Comparison of ENCODE assay signal across 22 cellular contexts in genomic region chr1:247246325-247247115, GRCh38. TPM values are rescaled to one million over a fixed set of nuclear protein-coding genes. Genes with fewer than 3 reads are reported as not detected.
DNase-seq lines count a peak whose midpoint lies in the region; ATAC-seq, FAIRE-seq and TF ChIP-seq lines count a peak whose summit lies in the region.
"Had no signal": no experiment of that assay in that cellular context is flagged by ENCODE, and none has a peak within 500 bp of the region (broad histone marks: within the 10 kb centered on the region; RNA-seq: fewer than 3 reads in every experiment).

No MANE protein-coding gene starts in this region.

- H3K4me2 ChIP-seq in K562 (ENCODE audit: insufficient read depth, low read length), result no peak overlapping the region

- no peaks in the 10 kb centered on the region for H3K36me3 ChIP-seq in K562 (ENCODE audit: control insufficient read depth, insufficient read depth, low read length)
- no peaks in the 10 kb centered on the region for H3K36me3 ChIP-seq in small intestine (ENCODE audit: control insufficient read depth in 2 of 2, insufficient read depth in 2 of 2, low read length in 2 of 2)

- H3K79me2 ChIP-seq in K562 (ENCODE audit: control insufficient read depth, insufficient read depth, low read length), result no peaks in the 10 kb centered on the region

- TF ChIP-seq EP300 in K562 (IDR thresholded peaks at IDR 0.05; ENCODE audit: low read length), result no peak

- no peak overlapping the region for H3K9ac ChIP-seq in K562 (ENCODE audit: insufficient read depth in 1 of 2, low read depth in 2 of 2, low read length in 2 of 2)

- intact Hi-C loops in K562 (cut with micrococcal nuclease), result no loop called here

- H3K27me3 ChIP-seq in K562 (ENCODE audit: control insufficient read depth in 2 of 2, insufficient read depth in 2 of 2, low read length in 2 of 2), result no peaks in the 10 kb centered on the region
- no peaks in the 10 kb centered on the region for H3K27me3 ChIP-seq in small intestine (ENCODE audit: control insufficient read depth in 2 of 2, insufficient read depth in 2 of 2, low read length in 2 of 2)

- ATAC-seq in K562, result no peak
- ATAC-seq: HCT116 had no signal

- in situ Hi-C loops in K562 (cut with MboI), result no loop called here

- POLR2A ChIA-PET in K562 (lab: Yijun Ruan, JAX), result no interaction called here

- H3K9me3 ChIP-seq in K562 (replicated peaks; ENCODE audit: control insufficient read depth, insufficient read depth, low read depth, low read length) (peaks cover 10% of the 10 kb centered on the region; the same call in 1 of the 2 replicates), small intestine (ENCODE audit: control insufficient read depth, low read depth) (peaks cover 2% of the 10 kb centered on the region)

- TF ChIP-seq RAD21 in K562 (CRISPR knock-in tag; conservative IDR thresholded peaks at IDR 0.05 in 1 of 2, IDR thresholded peaks at IDR 0.05 in 1 of 2), result no peak

- no peak for TF ChIP-seq POLR2A in K562 (conservative IDR thresholded peaks at IDR 0.05)

- no peak for DNase-seq in K562 (ENCODE audit: extremely low read depth in 1 of 4, low spot score in 3 of 4)
- DNase-seq in small intestine, result no peak
- DNase-seq in NCI-H128 (lab: John Stamatoyannopoulos, UW; ENCODE audit: unreplicated experiment), result no peak
- no peak for DNase-seq in NCI-H1930 (lab: John Stamatoyannopoulos, UW)
- DNase-seq: ACHN; Caco-2; CD4-positive, alpha-beta T cell; DMS153; DMS79; GF-D8; GOT3; H7; HFFc6 had no signal

- no peaks in the 10 kb centered on the region for H3K9me1 ChIP-seq in K562 (ENCODE audit: control insufficient read depth, insufficient read depth, low read length)

- no peak overlapping the region for H3K27ac ChIP-seq in K562 (ENCODE audit: extremely low read depth, low read depth, low read length)
- no peak overlapping the region for H3K27ac ChIP-seq in small intestine (ENCODE audit: low read depth in 1 of 2, low read length in 1 of 2)
- H3K27ac ChIP-seq: C4-2B, HL-60 had no signal

- H3K4me1 ChIP-seq in K562 (replicated peaks in 1 of 2; ENCODE audit: control insufficient read depth in 2 of 2, insufficient read depth in 2 of 2, low read length in 2 of 2), result no peaks in the 10 kb centered on the region; a peak in 1 of 5 replicates
- H3K4me1 ChIP-seq in small intestine (ENCODE audit: control insufficient read depth in 2 of 2, insufficient read depth in 1 of 2, low read depth in 1 of 2, low read length in 1 of 2), result no peaks in the 10 kb centered on the region
- H3K4me1 ChIP-seq: Caco-2 had no signal

- FAIRE-seq in A204.1 (lab: Jason Lieb, UNC) (peak; percentile 95), G401.6 (lab: Jason Lieb, UNC) (peak; percentile 92), K562 (lab: Jason Lieb, UNC) (no peak), small intestine (lab: Jason Lieb, UNC) (peak; percentile 82)

- no peak for TF ChIP-seq CTCF in K562 (IDR thresholded peaks at IDR 0.05 in 2 of 3, conservative IDR thresholded peaks at IDR 0.05 in 1 of 3; ENCODE audit: insufficient read depth in 2 of 3, low read depth in 1 of 3, low read length in 3 of 3)

- H3K4me3 ChIP-seq in K562 (no peak overlapping the region), small intestine (ENCODE audit: low read depth in 1 of 2, low read length in 2 of 2) (no peak overlapping the region)

- no TSS peak for BruUV-seq in K562 (replicated peaks; lab: Mats Ljungman, UMichigan)

- no peaks in the 10 kb centered on the region for H4K20me1 ChIP-seq in K562 (replicated peaks; ENCODE audit: control insufficient read depth, insufficient read depth, low read length)

- CTCF ChIA-PET in K562 (lab: Yijun Ruan, JAX; ENCODE audit: low intra/inter-chr PET ratio), result no interaction called here

- no peak overlapping the region for H2AFZ ChIP-seq in K562 (ENCODE audit: low read depth, low read length)

TF ChIP-seq in K562, 482 proteins besides CTCF, POLR2A, EP300 and RAD21 (continues in another document):
- TF ChIP-seq, protein P1, sequence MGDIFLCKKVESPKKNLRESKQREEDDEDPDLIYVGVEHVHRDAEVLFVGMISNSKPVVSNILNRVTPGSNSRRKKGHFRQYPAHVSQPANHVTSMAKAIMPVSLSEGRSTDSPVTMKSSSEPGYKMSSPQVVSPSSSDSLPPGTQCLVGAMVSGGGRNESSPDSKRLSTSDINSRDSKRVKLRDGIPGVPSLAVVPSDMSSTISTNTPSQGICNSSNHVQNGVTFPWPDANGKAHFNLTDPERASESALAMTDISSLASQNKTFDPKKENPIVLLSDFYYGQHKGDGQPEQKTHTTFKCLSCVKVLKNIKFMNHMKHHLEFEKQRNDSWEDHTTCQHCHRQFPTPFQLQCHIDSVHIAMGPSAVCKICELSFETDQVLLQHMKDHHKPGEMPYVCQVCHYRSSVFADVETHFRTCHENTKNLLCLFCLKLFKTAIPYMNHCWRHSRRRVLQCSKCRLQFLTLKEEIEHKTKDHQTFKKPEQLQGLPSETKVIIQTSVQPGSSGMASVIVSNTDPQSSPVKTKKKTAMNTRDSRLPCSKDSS (IDR thresholded peaks at IDR 0.05; ENCODE audit: low read depth, partially characterized antibody), result peak; percentile 53
- TF ChIP-seq THRB (CRISPR knock-in tag; conservative IDR thresholded peaks at IDR 0.05) (no peak), NFYB (IDR thresholded peaks at IDR 0.05; ENCODE audit: extremely low read depth, insufficient read length) (no peak), MTA2 (IDR thresholded peaks at IDR 0.05; ENCODE audit: low read depth) (no peak), ZNF224 (CRISPR knock-in tag; IDR thresholded peaks at IDR 0.05) (no peak), ELK1 (CRISPR knock-in tag; IDR thresholded peaks at IDR 0.05) (no peak)
- TF ChIP-seq, protein P2, sequence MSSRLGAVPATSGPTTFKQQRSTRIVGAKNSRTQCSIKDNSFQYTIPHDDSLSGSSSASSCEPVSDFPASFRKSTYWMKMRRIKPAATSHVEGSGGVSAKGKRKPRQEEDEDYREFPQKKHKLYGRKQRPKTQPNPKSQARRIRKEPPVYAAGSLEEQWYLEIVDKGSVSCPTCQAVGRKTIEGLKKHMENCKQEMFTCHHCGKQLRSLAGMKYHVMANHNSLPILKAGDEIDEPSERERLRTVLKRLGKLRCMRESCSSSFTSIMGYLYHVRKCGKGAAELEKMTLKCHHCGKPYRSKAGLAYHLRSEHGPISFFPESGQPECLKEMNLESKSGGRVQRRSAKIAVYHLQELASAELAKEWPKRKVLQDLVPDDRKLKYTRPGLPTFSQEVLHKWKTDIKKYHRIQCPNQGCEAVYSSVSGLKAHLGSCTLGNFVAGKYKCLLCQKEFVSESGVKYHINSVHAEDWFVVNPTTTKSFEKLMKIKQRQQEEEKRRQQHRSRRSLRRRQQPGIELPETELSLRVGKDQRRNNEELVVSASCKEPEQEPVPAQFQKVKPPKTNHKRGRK (tag; IDR thresholded peaks at IDR 0.05), result 0 out of 2 replicates have a peak, but pooled peaks have one; percentile 33

RNA-seq across cellular contexts. Expression of gene VN1R5, which starts 9.4 kb away (rescaled TPM):
- total RNA-seq in K562 (2011; cell fraction: chromatin; rRNA removed; ENCODE audit: low replicate concordance), result not detected in 2 replicates
- total RNA-seq in K562 (2011; cell fraction: nucleolus; rRNA removed), result not detected in 2 replicates
- total RNA-seq in K562 (2011; cell fraction: nucleoplasm; rRNA removed), result not detected in 2 replicates
- total RNA-seq in K562 (2014; rRNA removed), result not detected in 2 replicates
- not detected in 2 replicates for total RNA-seq in K562 (2014; rRNA removed; fragmentation: Illumina TruSeq; extraction: Trizol)
- not detected in 2 replicates for total RNA-seq in K562 (2015; rRNA removed; fragmentation: Illumina TruSeq; extraction: Trizol)
- not detected in 2 replicates for total RNA-seq in K562 (2021)
- polyA plus RNA-seq in K562 (2011; rRNA removed), result not detected in 2 replicates
- polyA plus RNA-seq in K562 (2011; cell fraction: cytosol; rRNA removed), result not detected in 2 replicates
- not detected in 2 replicates for polyA plus RNA-seq in K562 (2011; cell fraction: nucleus; rRNA removed)
- polyA plus RNA-seq in K562 (2012), result not detected in 2 replicates
- polyA plus RNA-seq in K562 (2014; fragmentation: Illumina TruSeq; extraction: Trizol), result not detected in 2 replicates
- polyA plus RNA-seq in K562 (2014; fragmentation: Nextera tagmentation; extraction: Ambion mirVana), result not detected
- polyA plus RNA-seq in K562 (2014; rRNA removed), result not detected in 2 replicates
- polyA minus RNA-seq in K562 (2011; rRNA and poly(A)+ RNA removed), result not detected in 2 replicates
- not detected in 2 replicates for polyA minus RNA-seq in K562 (2011; cell fraction: cytosol; rRNA and poly(A)+ RNA removed)
- polyA minus RNA-seq in K562 (2011; cell fraction: nucleus; rRNA and poly(A)+ RNA removed), result not detected in 2 replicates
- not detected for polyA plus RNA-seq in small intestine
- total RNA-seq: A172; Caco-2; CD4-positive, alpha-beta T cell; Daoy; H7; HFFc6; HT1080 had no signal
- polyA plus RNA-seq: BJ had no signal
